21 cellular contexts compared by ENCODE assay signal in genomic region chr12:92402415-92402814, GRCh38.
DNase-seq lines count a peak whose midpoint lies in the region; ATAC-seq and TF ChIP-seq lines count a peak whose summit lies in the region.
"Had no signal": no experiment of that assay in that cellular context is flagged by ENCODE, and none has a peak within 500 bp of the region (broad histone marks: within the 10 kb centered on the region; RNA-seq: fewer than 3 reads in every experiment).

No MANE protein-coding gene starts in this region.

- no peaks in the 10 kb centered on the region for H3K27me3 ChIP-seq in KMS-11 (ENCODE audit: insufficient read depth, low read depth)
- H3K27me3 ChIP-seq: BE2C, uterus had no signal

- H2AFZ ChIP-seq in KMS-11 (ENCODE audit: low read depth) = no peak overlapping the region

- peak overlapping the region; percentile 4 for H3K4me3 Mint-ChIP-seq in T-helper 1 cell treated with Interleukin-12 subunit alpha and Interleukin-12 subunit beta and Interleukin-4 antibody, amounts not matched to agents 30 μg/mL and 1 μg/mL, for 36 hours
- no peak overlapping the region for H3K4me3 Mint-ChIP-seq in activated CD4-positive, alpha-beta memory T cell treated with anti-CD3 and anti-CD28 coated beads, Interleukin-2, amount 10 ng/mL, durations not matched to agents 7 days and 5 days
- peak overlapping the region; percentile 18 for H3K4me3 Mint-ChIP-seq in memory B cell

- intact Hi-C loops in lower leg skin (cut with DNase I; ENCODE audit: low total_unique reads) = no loop called here

- peaks cover 78% of the 10 kb centered on the region for H3K4me1 Mint-ChIP-seq in T-helper 1 cell treated with Interleukin-12 subunit alpha and Interleukin-12 subunit beta and Interleukin-4 antibody, amounts not matched to agents 30 μg/mL and 1 μg/mL, for 36 hours (ENCODE audit: low read depth)
- H3K4me1 Mint-ChIP-seq in activated CD4-positive, alpha-beta memory T cell treated with anti-CD3 and anti-CD28 coated beads, Interleukin-2, amount 10 ng/mL, durations not matched to agents 7 days and 5 days = peaks cover 86% of the 10 kb centered on the region
- peaks cover 58% of the 10 kb centered on the region for H3K4me1 Mint-ChIP-seq in memory B cell

- peaks cover 3% of the 10 kb centered on the region for H3K9me3 Mint-ChIP-seq in T-helper 1 cell treated with Interleukin-12 subunit alpha and Interleukin-12 subunit beta and Interleukin-4 antibody, amounts not matched to agents 30 μg/mL and 1 μg/mL, for 36 hours
- H3K9me3 Mint-ChIP-seq in activated CD4-positive, alpha-beta memory T cell treated with anti-CD3 and anti-CD28 coated beads, Interleukin-2, amount 10 ng/mL, durations not matched to agents 7 days and 5 days = peaks cover 7% of the 10 kb centered on the region
- H3K9me3 Mint-ChIP-seq in memory B cell = peaks cover 2% of the 10 kb centered on the region

- H3K27ac Mint-ChIP-seq in T-helper 1 cell treated with Interleukin-12 subunit alpha and Interleukin-12 subunit beta and Interleukin-4 antibody, amounts not matched to agents 30 μg/mL and 1 μg/mL, for 36 hours = peak overlapping the region; percentile 50
- H3K27ac Mint-ChIP-seq in activated CD4-positive, alpha-beta memory T cell treated with anti-CD3 and anti-CD28 coated beads, Interleukin-2, amount 10 ng/mL, durations not matched to agents 7 days and 5 days = peak overlapping the region; percentile 95
- peak overlapping the region; percentile 97 for H3K27ac Mint-ChIP-seq in memory B cell

- no peak for TF ChIP-seq POLR2A in lower leg skin (IDR thresholded peaks at IDR 0.05)

- peaks cover 11% of the 10 kb centered on the region for H3K36me3 Mint-ChIP-seq in T-helper 1 cell treated with Interleukin-12 subunit alpha and Interleukin-12 subunit beta and Interleukin-4 antibody, amounts not matched to agents 30 μg/mL and 1 μg/mL, for 36 hours (ENCODE audit: low read depth)
- peaks cover 29% of the 10 kb centered on the region for H3K36me3 Mint-ChIP-seq in activated CD4-positive, alpha-beta memory T cell treated with anti-CD3 and anti-CD28 coated beads, Interleukin-2, amount 10 ng/mL, durations not matched to agents 7 days and 5 days (ENCODE audit: low read depth)
- H3K36me3 Mint-ChIP-seq in memory B cell = no peaks in the 10 kb centered on the region

- POLR2A ChIA-PET in activated CD4-positive, alpha-beta memory T cell treated with anti-CD3 and anti-CD28 coated beads, Interleukin-2, amount 10 ng/mL, durations not matched to agents 7 days and 5 days (lab: Charles Lee) = interaction anchor here (2.5 to 12.8 kb wide), 4 partner anchors 102 to 268 kb away, joined by 19 to 327 read pairs (median 28); partner anchors contain the start of gene BTG1

- CTCF ChIA-PET in activated CD4-positive, alpha-beta memory T cell treated with anti-CD3 and anti-CD28 coated beads, Interleukin-2, amount 10 ng/mL, durations not matched to agents 7 days and 5 days (lab: Charles Lee) = interaction anchor here (0.7 to 6.0 kb wide), 5 partner anchors 105 to 1011 kb away, joined by 3 to 44 read pairs (median 4); partner anchors contain the start of gene BTG1

- ATAC-seq in memory B cell (ENCODE audit: low read depth) (no peak), GM18517 (IDR thresholded peaks at IDR 0.05; ENCODE audit: unreplicated experiment) (no peak)

- no peak for TF ChIP-seq CTCF in KMS-11 (conservative IDR thresholded peaks at IDR 0.05; ENCODE audit: low read depth, low read length)
- no peak for TF ChIP-seq CTCF in lower leg skin (IDR thresholded peaks at IDR 0.05)
- TF ChIP-seq CTCF in foreskin fibroblast (IDR thresholded peaks at IDR 0.05; ENCODE audit: low read depth, low read length) = no peak

- no peaks in the 10 kb centered on the region for H3K79me2 ChIP-seq in KMS-11 (ENCODE audit: insufficient read depth, low read depth)

- no peak overlapping the region for H3K9ac ChIP-seq in KMS-11

- H3K4me3 ChIP-seq in KMS-11 (IDR thresholded peaks at IDR 0.05; ENCODE audit: insufficient read depth, low read depth, low read length) (no peak overlapping the region), lower leg skin (ENCODE audit: low read depth, poor library complexity, severe bottlenecking) (no peak overlapping the region), foreskin fibroblast (ENCODE audit: low read depth in 1 of 2, low read length in 2 of 2) (no peak overlapping the region)
- H3K4me3 ChIP-seq: SK-N-MC, skin epidermis, uterus had no signal

- peaks cover 36% of the 10 kb centered on the region for H3K4me1 ChIP-seq in KMS-11 (ENCODE audit: low read depth, poor library complexity, severe bottlenecking)
- H3K4me1 ChIP-seq: BE2C, uterus had no signal

- H3K4me2 ChIP-seq in KMS-11 = peak overlapping the region; percentile 55

- WGBS in lower leg skin, 2 donors = 34 to 71% methylated on average over 1 of the region's 1 CpG

- DNase-seq in T-helper 1 cell (no peak), memory B cell (ENCODE audit: low spot score in 2 of 2) (no peak), lower leg skin (ENCODE audit: low spot score in 2 of 2) (no peak), foreskin fibroblast (no peak)
- no peak for DNase-seq in activated CD4-positive, alpha-beta memory T cell treated with anti-CD3 and anti-CD28 coated beads, Interleukin-2, amount 10 ng/mL, durations not matched to agents 7 days and 5 days
- DNase-seq: 8988T; aorta; BE2C; cerebellar nuclear complex; effector CD8-positive, alpha-beta T cell; GDM1; left colon; NCI-H1417; NCI-H748 treated with DMSO at 0.1 percent for 48 hours; stimulated activated CD4-positive, alpha-beta T cell treated with anti-CD3 and anti-CD28 coated beads, Interleukin-4, amount 100 ng/mL, for 1 hour; uterus had no signal

- H3K27ac ChIP-seq in KMS-11 = 0 out of 2 replicates have a peak overlapping the region, but pooled peaks have one; percentile 73
- H3K27ac ChIP-seq: SK-N-MC, uterus had no signal

- H3K36me3 ChIP-seq in KMS-11 (ENCODE audit: insufficient read depth) = no peaks in the 10 kb centered on the region
- H3K36me3 ChIP-seq: BE2C, uterus had no signal

- H3K27me3 Mint-ChIP-seq in T-helper 1 cell treated with Interleukin-12 subunit alpha and Interleukin-12 subunit beta and Interleukin-4 antibody, amounts not matched to agents 30 μg/mL and 1 μg/mL, for 36 hours (ENCODE audit: low read depth) = no peaks in the 10 kb centered on the region
- no peaks in the 10 kb centered on the region for H3K27me3 Mint-ChIP-seq in activated CD4-positive, alpha-beta memory T cell treated with anti-CD3 and anti-CD28 coated beads, Interleukin-2, amount 10 ng/mL, durations not matched to agents 7 days and 5 days
- H3K27me3 Mint-ChIP-seq in memory B cell = no peaks in the 10 kb centered on the region

- H4K20me1 ChIP-seq in KMS-11 (ENCODE audit: insufficient read depth) = no peaks in the 10 kb centered on the region
